ENCODE assay signal across 8 cellular contexts in the genomic region with DNA sequence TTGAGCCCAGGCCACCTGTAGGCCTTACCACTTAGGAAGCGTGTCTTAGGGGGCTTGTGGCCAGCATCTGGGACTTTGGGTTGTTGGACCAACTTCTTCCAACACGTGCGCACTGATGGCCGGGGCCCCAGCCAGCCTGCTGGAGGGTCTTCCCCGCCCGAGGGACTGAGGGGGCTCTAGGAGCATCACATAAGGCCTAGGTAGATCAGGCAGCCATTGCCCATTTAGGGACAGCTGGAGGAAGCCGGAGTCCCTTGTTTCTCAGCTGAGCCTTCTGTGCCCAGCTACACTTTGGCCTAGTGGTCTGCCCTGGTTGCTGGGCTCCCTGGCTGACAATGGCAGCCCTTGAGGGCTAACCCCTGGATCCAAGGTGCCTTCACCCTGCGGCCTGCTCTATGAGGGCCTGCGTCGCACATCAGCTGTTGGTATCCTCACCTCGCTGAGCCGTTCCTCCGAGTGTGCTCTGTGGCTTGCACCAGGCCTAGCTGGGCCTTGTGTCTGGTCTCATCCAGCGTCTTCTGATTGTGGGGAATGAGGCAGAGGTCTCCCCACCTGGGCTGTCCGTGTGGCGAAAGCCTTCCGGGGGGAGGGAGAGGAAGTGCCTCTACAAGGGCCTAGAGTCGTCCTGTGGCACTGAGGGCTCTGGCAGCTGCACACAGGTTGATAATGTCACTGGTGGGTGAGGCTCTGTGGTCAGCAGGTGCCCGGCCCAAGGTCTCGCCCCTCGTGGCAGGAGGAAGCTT. TPM values are rescaled to one million over a fixed set of nuclear protein-coding genes. Genes with fewer than 3 reads are reported as not detected.
DNase-seq lines count a peak whose midpoint lies in the region; ATAC-seq and TF ChIP-seq lines count a peak whose summit lies in the region.

No MANE protein-coding gene starts in this region.

- H3K4me2 ChIP-seq in PC-3 (ENCODE audit: low read length): peak overlapping the region; percentile 79

- H3K9me3 ChIP-seq in Caco-2 (no peaks in the 10 kb centered on the region), PC-3 (ENCODE audit: low read length) (no peaks in the 10 kb centered on the region), ovary (no peaks in the 10 kb centered on the region)

- H3K9me2 ChIP-seq in PC-3 (replicated peaks; ENCODE audit: low read length): no peaks in the 10 kb centered on the region

- no peak for TF ChIP-seq POLR2A in ovary (IDR thresholded peaks at IDR 0.05)

- CTCF ChIA-PET in Caco-2 (lab: Charles Lee) (interaction anchor here (3.9 kb wide), 1 partner anchor 38 kb away, joined by 21 read pairs; no protein-coding TSS in a partner anchor), PC-3 (lab: Charles Lee) (no interaction called here)

- H3K4me3 ChIP-seq in Caco-2 (ENCODE audit: low read depth, low read length) (peak overlapping the region; percentile 86), PC-3 (ENCODE audit: low read length) (peak overlapping the region; percentile 51; the same call in 1 of the 2 replicates), epithelial cell of proximal tubule (ENCODE audit: low read depth, low read length) (peak overlapping the region; percentile 33), ovary (peak overlapping the region; percentile 91)

- 62 to 70% (median 69%) methylated on average over 21 of the region's 21 CpGs for WGBS in ovary, 3 donors

- DNase-seq in Caco-2 (no peak), PC-3 (no peak), epithelial cell of proximal tubule (ENCODE audit: low read depth) (no peak), ovary (peak in 1 of 5 donors; percentile 59), NCI-H510A (lab: John Stamatoyannopoulos, UW) (no peak), NOMO-1 treated with DMSO at 0.1 percent for 48 hours (lab: John Stamatoyannopoulos, UW; ENCODE audit: unreplicated experiment) (no peak)

- peaks cover 37% of the 10 kb centered on the region for H3K36me3 Mint-ChIP-seq in Caco-2 (ENCODE audit: insufficient read depth, unreplicated experiment)

- H3K79me2 ChIP-seq in PC-3 (ENCODE audit: low read length): peaks cover 51% of the 10 kb centered on the region

- no peak for ATAC-seq in PC-3
- no peak for ATAC-seq in GM19455 (IDR thresholded peaks at IDR 0.05; ENCODE audit: unreplicated experiment)
- ATAC-seq in HG03521 (IDR thresholded peaks at IDR 0.05; ENCODE audit: unreplicated experiment): no peak

- intact Hi-C loops in Caco-2 (cut with micrococcal nuclease; ENCODE audit: unreplicated experiment): no loop called here
- intact Hi-C loops in PC-3 (cut with micrococcal nuclease): loop anchor here (2.0 kb wide), 2 partner anchors 37 to 69 kb away; no protein-coding TSS in a partner anchor
- intact Hi-C loops in ovary (cut with DNase I): no loop called here

- H3K27me3 ChIP-seq in Caco-2 (replicated peaks; ENCODE audit: control insufficient read depth, insufficient read depth, low read length) (no peaks in the 10 kb centered on the region), PC-3 (ENCODE audit: low read length) (no peaks in the 10 kb centered on the region), ovary (no peaks in the 10 kb centered on the region)

- H3K27me3 Mint-ChIP-seq in Caco-2 (ENCODE audit: insufficient read depth, unreplicated experiment): no peaks in the 10 kb centered on the region

- TF ChIP-seq EP300 in ovary (IDR thresholded peaks at IDR 0.05): no peak

- no peak overlapping the region for H3K27ac Mint-ChIP-seq in Caco-2 (ENCODE audit: unreplicated experiment)

- H2AFZ ChIP-seq in PC-3 (ENCODE audit: low read length): no peak overlapping the region

- H3K4me3 Mint-ChIP-seq in Caco-2 (ENCODE audit: unreplicated experiment): peak overlapping the region; percentile 81

- H3K36me3 ChIP-seq in Caco-2 (ENCODE audit: control insufficient read depth, insufficient read depth, low read length): peaks cover 1% of the 10 kb centered on the region
- no peaks in the 10 kb centered on the region for H3K36me3 ChIP-seq in PC-3 (ENCODE audit: low read depth, low read length)
- no peaks in the 10 kb centered on the region for H3K36me3 ChIP-seq in ovary

- H3K4me1 ChIP-seq in Caco-2: peaks cover 18% of the 10 kb centered on the region; the same call in 1 of the 2 replicates
- H3K4me1 ChIP-seq in PC-3 (ENCODE audit: insufficient read depth, low read length): peaks cover 35% of the 10 kb centered on the region
- H3K4me1 ChIP-seq in ovary (ENCODE audit: insufficient read depth): peaks cover 19% of the 10 kb centered on the region

- no peak for TF ChIP-seq CTCF in Caco-2 (IDR thresholded peaks at IDR 0.05; ENCODE audit: insufficient read depth in 1 of 2, low read depth in 1 of 2, low read length in 1 of 2, severe bottlenecking in 1 of 2, unreplicated experiment in 1 of 2)
- TF ChIP-seq CTCF in PC-3 (conservative IDR thresholded peaks at IDR 0.05; ENCODE audit: low read depth, low read length): no peak
- TF ChIP-seq CTCF in epithelial cell of proximal tubule (conservative IDR thresholded peaks at IDR 0.05; ENCODE audit: low read depth, low read length): no peak
- no peak for TF ChIP-seq CTCF in ovary (IDR thresholded peaks at IDR 0.05)

- H3K4me1 Mint-ChIP-seq in Caco-2 (ENCODE audit: low read depth, unreplicated experiment): peaks cover 11% of the 10 kb centered on the region

- H4K20me1 ChIP-seq in PC-3 (ENCODE audit: low read length): peaks cover 34% of the 10 kb centered on the region

- POLR2A ChIA-PET in Caco-2 (lab: Charles Lee) (interaction anchor here (0.9 to 2.0 kb wide), 2 partner anchors 53 to 122 kb away, joined by 3 to 18 read pairs; a partner anchor contains a TSS), PC-3 (lab: Charles Lee; ENCODE audit: unreplicated experiment) (no interaction called here)

- BruUV-seq in Caco-2 (replicated peaks; lab: Mats Ljungman, UMichigan): no TSS peak
- no TSS peak for BruUV-seq in PC-3 (replicated peaks; lab: Mats Ljungman, UMichigan)

- H3K9ac ChIP-seq in PC-3 (ENCODE audit: low read length): no peak overlapping the region

- H3K9me3 Mint-ChIP-seq in Caco-2 (ENCODE audit: unreplicated experiment): no peaks in the 10 kb centered on the region

- H3F3A ChIP-seq in PC-3 (ENCODE audit: low read length, unreplicated experiment): peaks cover 4% of the 10 kb centered on the region

- H3K27ac ChIP-seq in PC-3 (ENCODE audit: low read length) (no peak overlapping the region), ovary (peak overlapping the region; percentile 38 to 100)

RNA-seq across cellular contexts. Expression of a gene that starts 1.3 kb away (rescaled TPM):
- total RNA-seq in Caco-2 (2022) (86.3 and 91.3 TPM in 2 replicates), PC-3 (2014; rRNA removed) (29.7 and 43.6 TPM in 2 replicates), epithelial cell of proximal tubule (16.6 and 23.3 TPM in 2 replicates), ovary (100 to 1,000 TPM in 5 of 7 donors, 10 to 100 TPM in 2; 29.3 to 142 (median 102) TPM)
- polyA plus RNA-seq in ovary: 100 to 1,000 TPM in 1 of 2 donors, 10 to 100 TPM in 1; 20.8 to 103 TPM

RNA-seq across cellular contexts. Expression of a gene that starts 21.7 kb away (rescaled TPM):
- 13.8 and 15.2 TPM in 2 replicates for total RNA-seq in Caco-2 (2022)
- 58.6 and 58.7 TPM in 2 replicates for total RNA-seq in PC-3 (2014; rRNA removed)
- total RNA-seq in epithelial cell of proximal tubule: 48.8 and 58.9 TPM in 2 replicates
- total RNA-seq in ovary: 10 to 100 TPM; 20.7 to 62.7 (median 27.2) TPM
- 10 to 100 TPM; 13.8 to 22.0 TPM for polyA plus RNA-seq in ovary

RNA-seq across cellular contexts. Expression of a gene that starts 27.5 kb away (rescaled TPM):
- total RNA-seq in Caco-2 (2022): 0.63 and 1.2 TPM in 2 replicates
- total RNA-seq in PC-3 (2014; rRNA removed): 6.7 and 10.7 TPM in 2 replicates
- 16.6 and 82.0 TPM in 2 replicates for total RNA-seq in epithelial cell of proximal tubule
- 10 to 100 TPM in 3 of 7 donors, 1 to 10 TPM in 3, under 1 TPM in 1; 0.71 to 35.0 (median 2.1) TPM for total RNA-seq in ovary
- polyA plus RNA-seq in ovary: 10 to 100 TPM in 1 of 2 donors, 1 to 10 TPM in 1; 3.0 to 11.7 TPM

RNA-seq across cellular contexts. Expression of a gene that starts 48.4 kb away (rescaled TPM):
- total RNA-seq in Caco-2 (2022) (1.1 TPM in 2 replicates), PC-3 (2014; rRNA removed) (0.81 and 0.87 TPM in 2 replicates), epithelial cell of proximal tubule (0.29 and 2.2 TPM in 2 replicates), ovary (10 to 100 TPM in 1 of 7 donors, 1 to 10 TPM in 6; 3.3 to 11.7 (median 4.3) TPM)
- 1 to 10 TPM in 1 of 2 donors, under 1 TPM in 1; 0.73 to 9.7 TPM for polyA plus RNA-seq in ovary

RNA-seq across cellular contexts. Expression of a gene that starts 53.3 kb away (rescaled TPM):
- 271 and 286 TPM in 2 replicates for total RNA-seq in Caco-2 (2022)
- 165 and 287 TPM in 2 replicates for total RNA-seq in PC-3 (2014; rRNA removed)
- 134 and 169 TPM in 2 replicates for total RNA-seq in epithelial cell of proximal tubule
- 100 to 1,000 TPM in 6 of 7 donors, 10 to 100 TPM in 1; 88.2 to 220 (median 180) TPM for total RNA-seq in ovary
- polyA plus RNA-seq in ovary: 100 to 1,000 TPM; 146 to 285 TPM

Comparison
In these comparisons a context has a peak if more than half of its experiments do, and no peak if none do; other contexts are left out.
1. H3K4me3 ChIP-seq: peak in every context shown above with its lines; median percentile 91 in ovary; 86 in Caco-2; 51 in PC-3; 33 in epithelial cell of proximal tubule.